In the genomic region with DNA sequence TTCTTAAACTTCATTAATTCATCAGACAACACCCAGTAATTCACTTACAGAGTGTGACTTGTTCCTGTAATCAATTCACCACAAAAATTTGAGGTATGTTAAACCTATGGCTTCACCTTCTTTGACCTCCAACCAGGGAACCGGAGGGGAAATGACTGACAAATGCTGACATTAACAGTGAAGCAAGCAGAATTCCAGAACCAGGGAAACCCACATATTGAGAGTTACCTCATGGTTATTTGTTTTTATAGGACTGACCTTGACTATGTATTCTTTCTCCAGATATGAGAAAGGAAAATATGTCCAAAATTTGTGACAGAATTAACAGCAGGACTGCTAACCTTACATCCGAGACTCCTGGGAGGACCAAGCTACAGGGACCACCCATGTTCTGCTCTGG, we compare ENCODE assay signal across 15 cellular contexts. TPM values are rescaled to one million over a fixed set of nuclear protein-coding genes. Genes with fewer than 3 reads are reported as not detected.
DNase-seq lines count a peak whose midpoint lies in the region; ATAC-seq, FAIRE-seq and TF ChIP-seq lines count a peak whose summit lies in the region.
"Had no signal": no experiment of that assay in that cellular context is flagged by ENCODE, and none has a peak within 500 bp of the region (broad histone marks: within the 10 kb centered on the region; RNA-seq: fewer than 3 reads in every experiment).

No MANE protein-coding gene starts in this region.

- peaks cover 7% of the 10 kb centered on the region for H3K36me3 Mint-ChIP-seq in astrocyte (ENCODE audit: low read depth, unreplicated experiment)

- H3K4me3 ChIP-seq in HCT116 (replicated peaks in 1 of 2; ENCODE audit: low read depth in 1 of 2, low read length in 2 of 2) (no peak overlapping the region), astrocyte (ENCODE audit: insufficient read depth, low read depth, low read length) (peak overlapping the region; percentile 14), kidney (ENCODE audit: low read length in 2 of 2) (peak overlapping the region; percentile 54 to 62), upper lobe of left lung (peak overlapping the region in 3 of 4 donors; percentile 66 to 75 (median 70))

- peak overlapping the region; percentile 22; the same call in 1 of the 2 replicates for H3K4me2 ChIP-seq in HCT116 (ENCODE audit: low read length)
- H3K4me2 ChIP-seq in astrocyte (ENCODE audit: low read length), result peak overlapping the region; percentile 69
- H3K4me2 ChIP-seq: KMS-11 had no signal

- FAIRE-seq in astrocyte (lab: Jason Lieb, UNC) (no peak), kidney (lab: Jason Lieb, UNC) (no peak)
- FAIRE-seq: D721Med had no signal

- TF ChIP-seq POLR2A in HCT116 (IDR thresholded peaks at IDR 0.05; ENCODE audit: borderline replicate concordance, extremely low read depth, insufficient read depth, insufficient read length), result no peak
- TF ChIP-seq POLR2A in upper lobe of left lung (IDR thresholded peaks at IDR 0.05), result no peak

- H3K4me1 ChIP-seq in HCT116 (ENCODE audit: control insufficient read depth in 1 of 2, insufficient read depth in 2 of 2, low read length in 2 of 2), result peaks cover 3 to 24% of the 10 kb centered on the region in 2 experiments; a peak in 3 of 4 replicates
- H3K4me1 ChIP-seq in astrocyte (ENCODE audit: insufficient read depth, low read length), result peaks cover 32% of the 10 kb centered on the region
- peaks cover 12% of the 10 kb centered on the region in 2 donors for H3K4me1 ChIP-seq in kidney (ENCODE audit: control insufficient read depth in 1 of 2, insufficient read depth in 1 of 2, low read depth in 1 of 2, low read length in 2 of 2)
- H3K4me1 ChIP-seq in upper lobe of left lung, result peaks cover 11 to 21% (median 13%) of the 10 kb centered on the region in 4 donors

- H3K27ac ChIP-seq in HCT116 (ENCODE audit: low read depth, low read length) (no peak overlapping the region), astrocyte (ENCODE audit: low read depth, low read length) (no peak overlapping the region), kidney (ENCODE audit: low read depth in 2 of 2, low read length in 2 of 2) (peak overlapping the region; percentile 50 to 56), upper lobe of left lung (no peak overlapping the region)
- H3K27ac ChIP-seq: KMS-11 had no signal

- H3K27me3 ChIP-seq in HCT116 (ENCODE audit: insufficient read depth, low read length) (peaks cover 7% of the 10 kb centered on the region; the same call in 1 of the 2 replicates), astrocyte (ENCODE audit: insufficient read depth, low read length) (no peaks in the 10 kb centered on the region), upper lobe of left lung (peaks cover 0 to 5% (median 4%) of the 10 kb centered on the region in 4 donors)

- no peaks in the 10 kb centered on the region for H3K9me2 ChIP-seq in HCT116 (ENCODE audit: insufficient read depth)

- no TSS peak for BruUV-seq in HCT116 (replicated peaks; lab: Mats Ljungman, UMichigan)

- H4K20me1 ChIP-seq in HCT116 (ENCODE audit: insufficient read depth), result no peaks in the 10 kb centered on the region
- H4K20me1 ChIP-seq in astrocyte (ENCODE audit: insufficient read depth, low read length), result no peaks in the 10 kb centered on the region

- CTCF ChIA-PET in HCT116 (lab: Charles Lee), result no interaction called here

- H3K9me3 ChIP-seq in HCT116 (ENCODE audit: control insufficient read depth in 1 of 2, insufficient read depth in 1 of 2, low read depth in 1 of 2, low read length in 2 of 2) (no peaks in the 10 kb centered on the region), astrocyte (ENCODE audit: insufficient read depth, low read depth, low read length) (no peaks in the 10 kb centered on the region), kidney (ENCODE audit: control insufficient read depth in 1 of 2, low read length in 2 of 2) (no peaks in the 10 kb centered on the region), upper lobe of left lung (no peaks in the 10 kb centered on the region)

- DNase-seq in HCT116 (ENCODE audit: low read depth, low spot score), result no peak
- peak; percentile 67 for DNase-seq in astrocyte (ENCODE audit: low read depth)
- DNase-seq in kidney, result no peak
- no peak for DNase-seq in upper lobe of left lung
- no peak for DNase-seq in NAMALWA (ENCODE audit: low spot score)
- DNase-seq: activated effector memory CD4-positive, alpha-beta T cell treated with Interleukin-2 at 50 U/mL for 16 hours; left ventricle myocardium superior; posterior cingulate gyrus; stimulated activated CD4-positive, alpha-beta T cell treated with anti-CD3 and anti-CD28 coated beads, Interleukin-4, amount 100 ng/mL, for 24 hours; stimulated activated naive CD8-positive, alpha-beta T cell treated with anti-CD3 and anti-CD28 coated beads, Interleukin-15, Interleukin-2, amounts not matched to agents 100 U/mL and 50 U/mL, for 24 hours had no signal

- peak overlapping the region; percentile 92 for H3K4me3 Mint-ChIP-seq in astrocyte (ENCODE audit: unreplicated experiment)

- no peak overlapping the region for H2AFZ ChIP-seq in HCT116 (ENCODE audit: low read depth, low read length, poor library complexity, severe bottlenecking)
- no peak overlapping the region for H2AFZ ChIP-seq in astrocyte (ENCODE audit: low read depth, low read length)

- no peak overlapping the region for H3K9ac ChIP-seq in HCT116 (ENCODE audit: low read length)
- H3K9ac ChIP-seq in astrocyte (ENCODE audit: low read length), result peak overlapping the region; percentile 10
- no peak overlapping the region for H3K9ac ChIP-seq in kidney (ENCODE audit: low read length in 2 of 2)
- H3K9ac ChIP-seq: KMS-11 had no signal

- WGBS in upper lobe of left lung, 2 donors, result 48 to 67% methylated on average over 2 of the region's 2 CpGs

- H3K79me2 ChIP-seq in HCT116 (ENCODE audit: insufficient read depth, low read length), result no peaks in the 10 kb centered on the region
- peaks cover 3% of the 10 kb centered on the region for H3K79me2 ChIP-seq in astrocyte (ENCODE audit: insufficient read depth, low read length)

- no peaks in the 10 kb centered on the region for H3K27me3 Mint-ChIP-seq in astrocyte (ENCODE audit: low read depth, unreplicated experiment)

- no peak for TF ChIP-seq CTCF in HCT116 (IDR thresholded peaks at IDR 0.05 in 2 of 3, conservative IDR thresholded peaks at IDR 0.05 in 1 of 3; ENCODE audit: borderline replicate concordance in 1 of 3, insufficient read depth in 1 of 3, low read depth in 2 of 3, low read length in 2 of 3)
- no peak for TF ChIP-seq CTCF in astrocyte (IDR thresholded peaks at IDR 0.05; ENCODE audit: insufficient read depth, low read depth, low read length)
- no peak for TF ChIP-seq CTCF in kidney (IDR thresholded peaks at IDR 0.05; ENCODE audit: borderline replicate concordance, extremely low read depth, insufficient read depth)
- no peak for TF ChIP-seq CTCF in upper lobe of left lung (IDR thresholded peaks at IDR 0.05)

- RAD21 ChIA-PET in HCT116 (lab: Charles Lee; ENCODE audit: low non-redundant PET in 1 of 2, low total read pairs in 2 of 2, uncharacterized antibody in 2 of 2, unreplicated experiment in 2 of 2), result no interaction called here

- POLR2A ChIA-PET in HCT116 (lab: Charles Lee), result no interaction called here

- peaks cover 47% of the 10 kb centered on the region for H3K4me1 Mint-ChIP-seq in astrocyte (ENCODE audit: low read depth, unreplicated experiment)

- H3K9me3 Mint-ChIP-seq in astrocyte (ENCODE audit: unreplicated experiment), result no peaks in the 10 kb centered on the region

- ATAC-seq in HCT116 (no peak), upper lobe of left lung (ENCODE audit: low FRiP score in 2 of 2) (no peak), HG03378 (IDR thresholded peaks at IDR 0.05; ENCODE audit: unreplicated experiment) (no peak), HG03565 (IDR thresholded peaks at IDR 0.05; ENCODE audit: unreplicated experiment) (no peak), GM21367 (IDR thresholded peaks at IDR 0.05; ENCODE audit: unreplicated experiment) (no peak)
- ATAC-seq: left ventricle myocardium superior; stimulated activated naive CD8-positive, alpha-beta T cell treated with anti-CD3 and anti-CD28 coated beads, Interleukin-15, Interleukin-2, amounts not matched to agents 100 U/mL and 50 U/mL, for 24 hours had no signal

- TF ChIP-seq EP300 in upper lobe of left lung (IDR thresholded peaks at IDR 0.05), result no peak

- H3K36me3 ChIP-seq in HCT116 (ENCODE audit: control insufficient read depth in 1 of 2, insufficient read depth in 2 of 2, low read length in 2 of 2) (no peaks in the 10 kb centered on the region), astrocyte (ENCODE audit: insufficient read depth, low read length) (no peaks in the 10 kb centered on the region), kidney (ENCODE audit: control insufficient read depth in 1 of 2, insufficient read depth in 2 of 2, low read length in 2 of 2) (no peaks in the 10 kb centered on the region), upper lobe of left lung (no peaks in the 10 kb centered on the region)

- TF ChIP-seq RAD21 in HCT116 (IDR thresholded peaks at IDR 0.05; ENCODE audit: low read depth), result no peak

- intact Hi-C loops in HCT116 (cut with micrococcal nuclease) (no loop called here), kidney (cut with DNase I) (no loop called here)

- peak overlapping the region; percentile 79 for H3K27ac Mint-ChIP-seq in astrocyte (ENCODE audit: unreplicated experiment)

TF ChIP-seq in HCT116, 20 proteins besides CTCF, POLR2A, EP300 and RAD21 (continues in another document):
- TF ChIP-seq JUND (IDR thresholded peaks at IDR 0.05) (no peak), EZH2phosphoT487 (IDR thresholded peaks at IDR 0.05; ENCODE audit: borderline replicate concordance) (no peak), SP1 (IDR thresholded peaks at IDR 0.05; ENCODE audit: low read depth) (no peak), EGR1 (IDR thresholded peaks at IDR 0.05; ENCODE audit: low read depth) (no peak)
- TF ChIP-seq, protein P1, sequence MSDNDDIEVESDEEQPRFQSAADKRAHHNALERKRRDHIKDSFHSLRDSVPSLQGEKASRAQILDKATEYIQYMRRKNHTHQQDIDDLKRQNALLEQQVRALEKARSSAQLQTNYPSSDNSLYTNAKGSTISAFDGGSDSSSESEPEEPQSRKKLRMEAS (IDR thresholded peaks at IDR 0.05), result no peak

RNA-seq across cellular contexts. Expression of a gene that starts 2.7 kb away (rescaled TPM):
- total RNA-seq in HCT116 (2021; ENCODE audit: unreplicated experiment), result 0.76 TPM
- polyA plus RNA-seq in HCT116 (2012), result 0.17 and 0.18 TPM in 2 replicates
- total RNA-seq in astrocyte, result 46.9 and 57.7 TPM in 2 replicates
- 103 TPM for total RNA-seq in kidney
- polyA plus RNA-seq in kidney (ENCODE audit: insufficient read depth, low read depth, low replicate concordance), result 57.2 TPM
- total RNA-seq in upper lobe of left lung, result 100 to 1,000 TPM in 1 of 6 donors, 10 to 100 TPM in 5; 42.2 to 114 (median 63.0) TPM

Comparison
In these comparisons a context has a peak if more than half of its experiments do, and no peak if none do; other contexts are left out.
1. H3K27ac ChIP-seq: peak in kidney (2 of 2); none in HCT116 (single experiment), astrocyte (single experiment) and upper lobe of left lung (0 of 4).
2. H3K4me3 ChIP-seq: peak in astrocyte (single experiment), kidney (2 of 2) and upper lobe of left lung (3 of 4); none in HCT116 (0 of 2).
3. RNA of a gene that starts 2.7 kb away (total RNA-seq): 103 TPM in kidney (single experiment), 42.2 to 114 TPM in upper lobe of left lung and 46.9 to 57.7 TPM in astrocyte; 0.76 TPM in HCT116 (single experiment); every median in the first group is over 10 times any median in the second.